ENCODE assay signal across 15 cellular contexts in genomic region chr17:78271419-78272160, GRCh38. TPM values are rescaled to one million over a fixed set of nuclear protein-coding genes. Genes with fewer than 3 reads are reported as not detected.
DNase-seq lines count a peak whose midpoint lies in the region; ATAC-seq, FAIRE-seq and TF ChIP-seq lines count a peak whose summit lies in the region.
"Had no signal": no experiment of that assay in that cellular context is flagged by ENCODE, and none has a peak within 500 bp of the region (broad histone marks: within the 10 kb centered on the region; RNA-seq: fewer than 3 reads in every experiment).

No MANE protein-coding gene starts in this region.

- H3K9me3 ChIP-seq in cardiac muscle cell (ENCODE audit: low read depth) (no peaks in the 10 kb centered on the region), hepatocyte (ENCODE audit: low read depth) (no peaks in the 10 kb centered on the region), thymus (ENCODE audit: control insufficient read depth) (peaks cover 2% of the 10 kb centered on the region)
- H3K9me3 ChIP-seq: lower lobe of right lung had no signal

- peaks cover 52% of the 10 kb centered on the region for H3K4me1 ChIP-seq in cardiac muscle cell (ENCODE audit: low read depth)
- peaks cover 58% of the 10 kb centered on the region for H3K4me1 ChIP-seq in hepatocyte (ENCODE audit: insufficient read depth)
- H3K4me1 ChIP-seq in thymus (ENCODE audit: control insufficient read depth, insufficient read depth, low read length) = peaks cover 60% of the 10 kb centered on the region

- H3K27ac ChIP-seq in cardiac muscle cell (peak overlapping the region; percentile 59), hepatocyte (peak overlapping the region; percentile 59), thymus (ENCODE audit: low read depth) (peak overlapping the region; percentile 96)
- H3K27ac ChIP-seq: lower lobe of right lung had no signal

- H3K27me3 ChIP-seq in cardiac muscle cell (no peaks in the 10 kb centered on the region), hepatocyte (no peaks in the 10 kb centered on the region), thymus (ENCODE audit: control insufficient read depth, insufficient read depth) (no peaks in the 10 kb centered on the region)

- no peak overlapping the region for H3K4me3 ChIP-seq in cardiac muscle cell
- H3K4me3 ChIP-seq in hepatocyte = no peak overlapping the region
- H3K4me3 ChIP-seq in thymus (ENCODE audit: low read length) = peak overlapping the region; percentile 8
- H3K4me3 ChIP-seq: skin epidermis had no signal

- H3K4me2 ChIP-seq in hepatocyte = peak overlapping the region; percentile 4

- no peak for ATAC-seq in HG02870 (IDR thresholded peaks at IDR 0.05; ENCODE audit: unreplicated experiment)

- intact Hi-C loops in cardiac septum (cut with DNase I) = no loop called here

- no peak for FAIRE-seq in HTR-8/SVneo (lab: Jason Lieb, UNC)

- no peaks in the 10 kb centered on the region for H4K20me1 ChIP-seq in hepatocyte (ENCODE audit: insufficient read depth, poor library complexity, severe bottlenecking)

- H3K9me2 ChIP-seq in hepatocyte (replicated peaks; ENCODE audit: insufficient read depth) = no peaks in the 10 kb centered on the region

- H2AFZ ChIP-seq in hepatocyte = no peak overlapping the region

- no peak for TF ChIP-seq CTCF in cardiac muscle cell (IDR thresholded peaks at IDR 0.05; ENCODE audit: low read depth, low read length)
- no peak for TF ChIP-seq CTCF in hepatocyte (IDR thresholded peaks at IDR 0.05; ENCODE audit: poor library complexity)

- H3K36me3 ChIP-seq in cardiac muscle cell (no peaks in the 10 kb centered on the region), hepatocyte (replicated peaks; ENCODE audit: insufficient read depth, low read depth) (no peaks in the 10 kb centered on the region), thymus (ENCODE audit: control insufficient read depth, insufficient read depth) (peaks cover 11% of the 10 kb centered on the region)
- H3K36me3 ChIP-seq: lower lobe of right lung had no signal

- no peaks in the 10 kb centered on the region for H3K79me2 ChIP-seq in hepatocyte

- DNase-seq in cardiac muscle cell (ENCODE audit: low read depth in 1 of 2, low spot score in 1 of 2) (no peak), cardiac septum (ENCODE audit: low spot score) (no peak), OCI-M2 (lab: John Stamatoyannopoulos, UW; ENCODE audit: unreplicated experiment) (peak; percentile 71), hepatocyte (ENCODE audit: low spot score) (peak; percentile 14), HTR-8/SVneo (ENCODE audit: insufficient read length, low spot score) (no peak), hypothalamus (lab: John Stamatoyannopoulos, UW) (no peak)
- DNase-seq: activated CD4-positive, alpha-beta memory T cell treated with anti-CD3 and anti-CD28 coated beads for 36 hours; activated gamma-delta T cell treated with Interleukin-2 at 50 U/mL for 16 hours; AML-193; DND-41; effector memory CD8-positive, alpha-beta T cell had no signal

- WGBS in hepatocyte (ENCODE audit: low lambda C conversion rate, missing lambda C conversion rate) = 51% methylated on average over 11 of the region's 11 CpGs
- 37% methylated on average over 11 of the region's 11 CpGs for WGBS in thymus

RNA-seq across cellular contexts. Expression of gene TMEM235, which starts 40.2 kb away (rescaled TPM):
- total RNA-seq in cardiac muscle cell = 2.0 and 5.2 TPM in 2 replicates
- 1.7 and 2.3 TPM in 2 replicates for polyA plus RNA-seq in cardiac muscle cell
- total RNA-seq in cardiac septum = not detected
- 0.27 TPM in 1 of 2 replicates, not detected in the other for total RNA-seq in hepatocyte
- 0.21 and 0.30 TPM in 2 replicates for polyA plus RNA-seq in hepatocyte
- polyA plus RNA-seq in thymus = 0.50 TPM
- total RNA-seq: activated CD4-positive, alpha-beta memory T cell treated with anti-CD3 and anti-CD28 coated beads for 36 hours; lower lobe of right lung had no signal

RNA-seq across cellular contexts. Expression of gene BIRC5, which starts 57.5 kb away (rescaled TPM):
- total RNA-seq in cardiac muscle cell (15.0 and 65.2 TPM in 2 replicates), cardiac septum (0.38 TPM), hepatocyte (12.0 and 14.6 TPM in 2 replicates)
- polyA plus RNA-seq in cardiac muscle cell (17.7 and 112 TPM in 2 replicates), hepatocyte (12.4 and 18.0 TPM in 2 replicates), thymus (6.8 TPM)

Comparison
In these comparisons a context has a peak if more than half of its experiments do, and no peak if none do; other contexts are left out.
1. DNase-seq: peak in OCI-M2 (single experiment) and hepatocyte (single experiment); none in cardiac muscle cell (0 of 2), cardiac septum (single experiment), HTR-8/SVneo (single experiment) and hypothalamus (0 of 51).
2. Peak in every context shown above with its lines, with median percentiles within 50 percentile points of each other: H3K27ac ChIP-seq.